In the genomic region with DNA sequence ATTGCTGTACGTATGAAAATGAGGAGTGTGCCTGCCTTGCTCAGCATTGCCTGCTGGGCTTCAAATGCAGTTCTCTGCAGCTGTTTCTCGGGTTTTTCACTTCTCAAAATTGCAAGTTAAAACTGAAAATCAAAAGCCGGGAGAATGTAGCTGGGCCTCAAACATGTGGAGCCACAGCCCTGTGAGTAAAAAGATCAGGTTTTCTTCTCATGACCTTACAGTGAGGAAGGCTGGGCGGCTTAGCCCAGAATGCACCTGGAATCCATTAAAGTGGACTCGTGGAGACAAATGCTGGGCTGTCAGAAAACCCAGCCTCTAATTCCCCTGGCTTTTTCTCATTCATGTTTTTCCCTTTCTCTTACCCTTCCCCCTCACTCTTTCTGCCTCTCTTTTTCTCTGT, we compare ENCODE assay signal across 8 cellular contexts. TPM values are rescaled to one million over a fixed set of nuclear protein-coding genes. Genes with fewer than 3 reads are reported as not detected.
DNase-seq lines count a peak whose midpoint lies in the region; FAIRE-seq and TF ChIP-seq lines count a peak whose summit lies in the region.

No MANE protein-coding gene starts in this region.

- peak overlapping the region; percentile 7 to 71 (median 10); a peak in 5 of 7 replicates for H3K27ac Mint-ChIP-seq in H9
- H3K27ac Mint-ChIP-seq in activated T-helper 1 cell treated with anti-CD3 and anti-CD28 coated beads, Interleukin-12 subunit alpha, Interleukin-12 subunit beta, Interleukin-2, Interleukin-4 antibody, amounts not matched to agents 30 ng/mL and 10 ng/mL and 1 ng/mL, durations not matched to agents 14 hours and 24 hours and 36 hours, result no peak overlapping the region

- H3K4ac ChIP-seq in H9 (ENCODE audit: low read depth, low read length), result no peak overlapping the region

- H3K79me2 ChIP-seq in H9 (ENCODE audit: insufficient read depth, low read length), result peaks cover 4% of the 10 kb centered on the region; the same call in 1 of the 2 replicates

- TF ChIP-seq CTCF in GM12865 (IDR thresholded peaks at IDR 0.05; ENCODE audit: insufficient read depth, low read depth, low read length, missing control alignments) (no peak), H9 (conservative IDR thresholded peaks at IDR 0.05) (no peak)

- DNase-seq in GM12865 (ENCODE audit: low read depth) (peak; percentile 92), H9 (no peak), NCI-H69 (lab: John Stamatoyannopoulos, UW) (peak; percentile 38), NCI-H2029 (lab: John Stamatoyannopoulos, UW) (no peak), SIG-M5 (lab: John Stamatoyannopoulos, UW) (no peak), small intestine (no peak)
- DNase-seq in activated T-helper 1 cell treated with anti-CD3 and anti-CD28 coated beads, Interleukin-12 subunit alpha, Interleukin-12 subunit beta, Interleukin-2, Interleukin-4 antibody, amounts not matched to agents 30 ng/mL and 10 ng/mL and 1 ng/mL, durations not matched to agents 14 hours and 24 hours and 36 hours (ENCODE audit: low spot score), result no peak

- no peak overlapping the region for H2BK12ac ChIP-seq in H9 (ENCODE audit: insufficient read length, low read depth, low read length)

- no peak overlapping the region for H2BK5ac ChIP-seq in H9 (ENCODE audit: insufficient read length, low read length)

- H2BK15ac ChIP-seq in H9 (ENCODE audit: low read depth, low read length), result no peak overlapping the region

- no CpG with 5 or more reads among the region's 5 CpGs for WGBS in H9 (ENCODE audit: extremely low coverage, insufficient read length, low lambda C conversion rate)
- 51 to 69% (median 61%) methylated on average over 5 of the region's 5 CpGs for WGBS in small intestine, 3 donors

- no peak overlapping the region for H2AFZ ChIP-seq in H9 (ENCODE audit: low read length)

- H3K4me1 ChIP-seq in H9 (ENCODE audit: insufficient read depth, low read length) (peaks cover 4% of the 10 kb centered on the region; the same call in 1 of the 2 replicates), iPS-18a (ENCODE audit: control insufficient read depth, low read depth, low read length) (peaks cover 24% of the 10 kb centered on the region), small intestine (ENCODE audit: control insufficient read depth in 2 of 2, insufficient read depth in 1 of 2, low read depth in 1 of 2, low read length in 1 of 2) (no peaks in the 10 kb centered on the region)

- H3K9ac ChIP-seq in H9 (ENCODE audit: extremely low read depth, insufficient read length, low read length) (no peak overlapping the region), iPS-18a (ENCODE audit: low read length) (no peak overlapping the region)

- peak overlapping the region; percentile 3 to 5; a peak in 3 of 5 replicates for H3K4me3 Mint-ChIP-seq in H9
- H3K4me3 Mint-ChIP-seq in activated T-helper 1 cell treated with anti-CD3 and anti-CD28 coated beads, Interleukin-12 subunit alpha, Interleukin-12 subunit beta, Interleukin-2, Interleukin-4 antibody, amounts not matched to agents 30 ng/mL and 10 ng/mL and 1 ng/mL, durations not matched to agents 14 hours and 24 hours and 36 hours, result no peak overlapping the region

- no peak overlapping the region for H4K91ac ChIP-seq in H9 (ENCODE audit: insufficient read length, low read depth, low read length)

- no peaks in the 10 kb centered on the region for H3K9me3 ChIP-seq in H9 (ENCODE audit: control insufficient read depth, low read depth, low read length)
- no peaks in the 10 kb centered on the region for H3K9me3 ChIP-seq in iPS-18a (ENCODE audit: control insufficient read depth, low read depth, low read length)
- no peaks in the 10 kb centered on the region for H3K9me3 ChIP-seq in small intestine (ENCODE audit: control insufficient read depth, low read depth)

- no peaks in the 10 kb centered on the region for H3K27me3 Mint-ChIP-seq in H9 (ENCODE audit: low read depth)
- H3K27me3 Mint-ChIP-seq in activated T-helper 1 cell treated with anti-CD3 and anti-CD28 coated beads, Interleukin-12 subunit alpha, Interleukin-12 subunit beta, Interleukin-2, Interleukin-4 antibody, amounts not matched to agents 30 ng/mL and 10 ng/mL and 1 ng/mL, durations not matched to agents 14 hours and 24 hours and 36 hours (ENCODE audit: insufficient read depth), result peaks cover 3% of the 10 kb centered on the region

- H4K5ac ChIP-seq in H9 (ENCODE audit: insufficient read length, low read depth, low read length), result no peak overlapping the region

- H3K27ac ChIP-seq in H9 (ENCODE audit: insufficient read length, low read depth, low read length), result no peak overlapping the region
- no peak overlapping the region for H3K27ac ChIP-seq in iPS-18a (ENCODE audit: low read length)
- peak overlapping the region in 1 of 2 donors; percentile 3 for H3K27ac ChIP-seq in small intestine (ENCODE audit: low read depth in 1 of 2, low read length in 1 of 2)

- no peak overlapping the region for H3K14ac ChIP-seq in H9 (ENCODE audit: insufficient read depth, low read length)

- no peak overlapping the region for H2BK120ac ChIP-seq in H9 (ENCODE audit: low read depth, low read length, poor library complexity, severe bottlenecking)

- H3K4me3 ChIP-seq in GM12865 (ENCODE audit: low read depth, low read length) (peak overlapping the region; percentile 48), iPS-18a (ENCODE audit: low read length) (peak overlapping the region; percentile 17), small intestine (ENCODE audit: low read depth in 1 of 2, low read length in 2 of 2) (no peak overlapping the region)

- no peak overlapping the region for H3K18ac ChIP-seq in H9 (ENCODE audit: insufficient read length, low read depth, low read length)

- no peak overlapping the region for H4K8ac ChIP-seq in H9 (replicated peaks; ENCODE audit: insufficient read length, low read depth, low read length)

- H3K4me1 Mint-ChIP-seq in H9, result peaks cover 29 to 34% of the 10 kb centered on the region in 2 experiments
- H3K4me1 Mint-ChIP-seq in activated T-helper 1 cell treated with anti-CD3 and anti-CD28 coated beads, Interleukin-12 subunit alpha, Interleukin-12 subunit beta, Interleukin-2, Interleukin-4 antibody, amounts not matched to agents 30 ng/mL and 10 ng/mL and 1 ng/mL, durations not matched to agents 14 hours and 24 hours and 36 hours (ENCODE audit: low read depth), result no peaks in the 10 kb centered on the region

- no peaks in the 10 kb centered on the region for H3K23me2 ChIP-seq in H9 (ENCODE audit: insufficient read length, low read depth, low read length, poor library complexity, severe bottlenecking)

- peaks cover 2% of the 10 kb centered on the region for H4K20me1 ChIP-seq in H9 (ENCODE audit: control insufficient read depth, insufficient read depth, insufficient read length)

- H3K56ac ChIP-seq in H9 (ENCODE audit: insufficient read length, low read depth, low read length), result no peak overlapping the region

- intact Hi-C loops in activated T-helper 1 cell treated with anti-CD3 and anti-CD28 coated beads, Interleukin-12 subunit alpha, Interleukin-12 subunit beta, Interleukin-2, Interleukin-4 antibody, amounts not matched to agents 30 ng/mL and 10 ng/mL and 1 ng/mL, durations not matched to agents 14 hours and 24 hours and 36 hours (cut with micrococcal nuclease), result no loop called here

- H3K9me3 Mint-ChIP-seq in H9, result no peaks in the 10 kb centered on the region
- no peaks in the 10 kb centered on the region for H3K9me3 Mint-ChIP-seq in activated T-helper 1 cell treated with anti-CD3 and anti-CD28 coated beads, Interleukin-12 subunit alpha, Interleukin-12 subunit beta, Interleukin-2, Interleukin-4 antibody, amounts not matched to agents 30 ng/mL and 10 ng/mL and 1 ng/mL, durations not matched to agents 14 hours and 24 hours and 36 hours

- H3K4me2 ChIP-seq in H9 (ENCODE audit: insufficient read depth, insufficient read length, low read length), result no peak overlapping the region

- no peak overlapping the region for H2BK20ac ChIP-seq in H9 (ENCODE audit: low read depth, low read length, poor library complexity, severe bottlenecking)

- H3K23ac ChIP-seq in H9 (ENCODE audit: insufficient read length, low read depth, low read length), result no peak overlapping the region

- no peaks in the 10 kb centered on the region for H3K79me1 ChIP-seq in H9 (ENCODE audit: insufficient read depth, low read depth, low read length, poor library complexity, severe bottlenecking)

- H3K27me3 ChIP-seq in H9 (ENCODE audit: insufficient read depth, low read length) (no peaks in the 10 kb centered on the region), iPS-18a (ENCODE audit: control insufficient read depth, insufficient read depth, low read length) (no peaks in the 10 kb centered on the region), small intestine (ENCODE audit: control insufficient read depth in 2 of 2, insufficient read depth in 2 of 2, low read length in 2 of 2) (no peaks in the 10 kb centered on the region)

- no peak overlapping the region for H2AK5ac ChIP-seq in H9 (ENCODE audit: insufficient read length, low read length)

- no peak overlapping the region for H3T11ph ChIP-seq in H9 (ENCODE audit: low read length)

- H3K36me3 ChIP-seq in iPS-18a (ENCODE audit: control insufficient read depth, low read depth, low read length) (no peaks in the 10 kb centered on the region), small intestine (ENCODE audit: control insufficient read depth in 2 of 2, insufficient read depth in 2 of 2, low read length in 2 of 2) (no peaks in the 10 kb centered on the region)

- no peak for FAIRE-seq in small intestine (lab: Jason Lieb, UNC)

- peaks cover 0 to 8% (median 0%) of the 10 kb centered on the region in 3 experiments; a peak in 3 of 7 replicates for H3K36me3 Mint-ChIP-seq in H9 (ENCODE audit: insufficient read depth in 1 of 3, low read depth in 3 of 3)
- H3K36me3 Mint-ChIP-seq in activated T-helper 1 cell treated with anti-CD3 and anti-CD28 coated beads, Interleukin-12 subunit alpha, Interleukin-12 subunit beta, Interleukin-2, Interleukin-4 antibody, amounts not matched to agents 30 ng/mL and 10 ng/mL and 1 ng/mL, durations not matched to agents 14 hours and 24 hours and 36 hours (ENCODE audit: low read depth), result no peaks in the 10 kb centered on the region

RNA-seq across cellular contexts. Expression of a gene that starts 34.4 kb away (rescaled TPM):
- 41.5 and 45.6 TPM in 2 replicates for total RNA-seq in H9 (2021)
- 1 to 10 TPM in 2 of 3 donors, under 1 TPM in 1; 0.45 to 4.9 (median 4.6) TPM for polyA plus RNA-seq in small intestine
- total RNA-seq in activated T-helper 1 cell treated with anti-CD3 and anti-CD28 coated beads, Interleukin-12 subunit alpha, Interleukin-12 subunit beta, Interleukin-2, Interleukin-4 antibody, amounts not matched to agents 30 ng/mL and 10 ng/mL and 1 ng/mL, durations not matched to agents 14 hours and 24 hours and 36 hours, result 1.9 and 3.1 TPM in 2 replicates

RNA-seq across cellular contexts. Expression of a gene that starts 56.0 kb away (rescaled TPM):
- 0.44 and 0.68 TPM in 2 replicates for total RNA-seq in H9 (2021)
- polyA plus RNA-seq in small intestine, result 10 to 100 TPM in 2 of 3 donors, 1 to 10 TPM in 1; 2.7 to 16.9 (median 11.3) TPM
- total RNA-seq in activated T-helper 1 cell treated with anti-CD3 and anti-CD28 coated beads, Interleukin-12 subunit alpha, Interleukin-12 subunit beta, Interleukin-2, Interleukin-4 antibody, amounts not matched to agents 30 ng/mL and 10 ng/mL and 1 ng/mL, durations not matched to agents 14 hours and 24 hours and 36 hours, result 27.7 and 29.2 TPM in 2 replicates

Comparison
In these comparisons a context has a peak if more than half of its experiments do, and no peak if none do; other contexts are left out.
1. DNase-seq: peak in GM12865 (single experiment) and NCI-H69 (single experiment); none in H9 (single experiment), NCI-H2029 (single experiment), SIG-M5 (single experiment), small intestine (single experiment) and activated T-helper 1 cell treated with anti-CD3 and anti-CD28 coated beads, Interleukin-12 subunit alpha, Interleukin-12 subunit beta, Interleukin-2, Interleukin-4 antibody, amounts not matched to agents 30 ng/mL and 10 ng/mL and 1 ng/mL, durations not matched to agents 14 hours and 24 hours and 36 hours (single experiment).
2. H3K4me3 ChIP-seq: peak in GM12865 (single experiment) and iPS-18a (single experiment); none in small intestine (0 of 2).
3. RNA of a gene that starts 34.4 kb away (total RNA-seq): 41.5 to 45.6 TPM in H9; 1.9 to 3.1 TPM in activated T-helper 1 cell treated with anti-CD3 and anti-CD28 coated beads, Interleukin-12 subunit alpha, Interleukin-12 subunit beta, Interleukin-2, Interleukin-4 antibody, amounts not matched to agents 30 ng/mL and 10 ng/mL and 1 ng/mL, durations not matched to agents 14 hours and 24 hours and 36 hours; every median in the first group is over 10 times any median in the second.
4. RNA of a gene that starts 56.0 kb away (total RNA-seq): 27.7 to 29.2 TPM in activated T-helper 1 cell treated with anti-CD3 and anti-CD28 coated beads, Interleukin-12 subunit alpha, Interleukin-12 subunit beta, Interleukin-2, Interleukin-4 antibody, amounts not matched to agents 30 ng/mL and 10 ng/mL and 1 ng/mL, durations not matched to agents 14 hours and 24 hours and 36 hours; 0.44 to 0.68 TPM in H9; every median in the first group is over 10 times any median in the second.